Comparison of ENCODE assay signal across 12 cellular contexts in genomic region chr18:8450898-8451665, GRCh38.
"Had no signal": no experiment of that assay in that cellular context is flagged by ENCODE, and none has a peak within 500 bp of the region (broad histone marks: within the 10 kb centered on the region; RNA-seq: fewer than 3 reads in every experiment).

No MANE protein-coding gene starts in this region.

- H3K4me3 ChIP-seq: left lung, ovary, tibial nerve had no signal

- DNase-seq: activated CD4-positive, alpha-beta memory T cell treated with anti-CD3 and anti-CD28 coated beads for 36 hours; activated CD8-positive, alpha-beta memory T cell treated with anti-CD3 and anti-CD28 coated beads, Interleukin-2, amount 10 ng/mL, durations not matched to agents 7 days and 5 days; activated naive CD4-positive, alpha-beta T cell treated with anti-CD3 and anti-CD28 coated beads for 36 hours; activated naive CD8-positive, alpha-beta T cell treated with anti-CD3 and anti-CD28 coated beads, Interleukin-2, amount 50 U/mL, for 24 hours; activated T-cell treated with anti-CD3 and anti-CD28 coated beads, Interleukin-2, amount 50 U/mL, for 1 hour; left lung; ovary; stimulated activated CD4-positive, alpha-beta T cell treated with anti-CD3 and anti-CD28 coated beads, Interleukin-2, amount 100 ng/mL, for 48 hours; stimulated activated naive CD4-positive, alpha-beta T cell; substantia nigra had no signal

- H3K27ac ChIP-seq: left lung, ovary, tibial nerve had no signal

- ATAC-seq: activated CD8-positive, alpha-beta memory T cell treated with anti-CD3 and anti-CD28 coated beads, Interleukin-2, amount 10 ng/mL, durations not matched to agents 7 days and 5 days; activated naive CD8-positive, alpha-beta T cell treated with anti-CD3 and anti-CD28 coated beads, Interleukin-2, amount 50 U/mL, for 24 hours; left lung had no signal

- H3K27me3 Mint-ChIP-seq: activated CD8-positive, alpha-beta memory T cell treated with anti-CD3 and anti-CD28 coated beads, Interleukin-2, amount 10 ng/mL, durations not matched to agents 7 days and 5 days had no signal

- H3K4me3 Mint-ChIP-seq: activated CD4-positive, alpha-beta memory T cell treated with anti-CD3 and anti-CD28 coated beads for 36 hours; activated CD8-positive, alpha-beta memory T cell treated with anti-CD3 and anti-CD28 coated beads, Interleukin-2, amount 10 ng/mL, durations not matched to agents 7 days and 5 days; activated naive CD4-positive, alpha-beta T cell treated with anti-CD3 and anti-CD28 coated beads for 36 hours; activated naive CD8-positive, alpha-beta T cell treated with anti-CD3 and anti-CD28 coated beads, Interleukin-2, amount 50 U/mL, for 24 hours had no signal

- H3K4me1 ChIP-seq: left lung, tibial nerve had no signal

- H3K36me3 Mint-ChIP-seq: activated CD4-positive, alpha-beta memory T cell treated with anti-CD3 and anti-CD28 coated beads for 36 hours; activated CD8-positive, alpha-beta memory T cell treated with anti-CD3 and anti-CD28 coated beads, Interleukin-2, amount 10 ng/mL, durations not matched to agents 7 days and 5 days had no signal

- H3K9me3 Mint-ChIP-seq: activated CD4-positive, alpha-beta memory T cell treated with anti-CD3 and anti-CD28 coated beads for 36 hours; activated naive CD4-positive, alpha-beta T cell treated with anti-CD3 and anti-CD28 coated beads for 36 hours; activated naive CD8-positive, alpha-beta T cell treated with anti-CD3 and anti-CD28 coated beads, Interleukin-2, amount 50 U/mL, for 24 hours; activated T-helper 2 cell treated with anti-CD3 and anti-CD28 coated beads, Interferon-gamma antibody, Interleukin-2, Interleukin-4, amounts not matched to agents 10 μg/mL and 5 μg/mL and 100 μg/mL, durations not matched to agents 14 hours and 24 hours and 36 hours had no signal

- H3K27ac Mint-ChIP-seq: activated CD4-positive, alpha-beta memory T cell treated with anti-CD3 and anti-CD28 coated beads for 36 hours; activated CD8-positive, alpha-beta memory T cell treated with anti-CD3 and anti-CD28 coated beads, Interleukin-2, amount 10 ng/mL, durations not matched to agents 7 days and 5 days; activated naive CD4-positive, alpha-beta T cell treated with anti-CD3 and anti-CD28 coated beads for 36 hours; activated naive CD8-positive, alpha-beta T cell treated with anti-CD3 and anti-CD28 coated beads, Interleukin-2, amount 50 U/mL, for 24 hours; activated T-helper 2 cell treated with anti-CD3 and anti-CD28 coated beads, Interferon-gamma antibody, Interleukin-2, Interleukin-4, amounts not matched to agents 10 μg/mL and 5 μg/mL and 100 μg/mL, durations not matched to agents 14 hours and 24 hours and 36 hours had no signal

- H3K27me3 ChIP-seq: left lung, ovary, tibial nerve had no signal

- H3K36me3 ChIP-seq: left lung, ovary, tibial nerve had no signal

- H3K9me3 ChIP-seq: left lung, ovary, tibial nerve had no signal

- H3K4me1 Mint-ChIP-seq: activated CD8-positive, alpha-beta memory T cell treated with anti-CD3 and anti-CD28 coated beads, Interleukin-2, amount 10 ng/mL, durations not matched to agents 7 days and 5 days; activated naive CD8-positive, alpha-beta T cell treated with anti-CD3 and anti-CD28 coated beads, Interleukin-2, amount 50 U/mL, for 24 hours had no signal
